In the genomic region with DNA sequence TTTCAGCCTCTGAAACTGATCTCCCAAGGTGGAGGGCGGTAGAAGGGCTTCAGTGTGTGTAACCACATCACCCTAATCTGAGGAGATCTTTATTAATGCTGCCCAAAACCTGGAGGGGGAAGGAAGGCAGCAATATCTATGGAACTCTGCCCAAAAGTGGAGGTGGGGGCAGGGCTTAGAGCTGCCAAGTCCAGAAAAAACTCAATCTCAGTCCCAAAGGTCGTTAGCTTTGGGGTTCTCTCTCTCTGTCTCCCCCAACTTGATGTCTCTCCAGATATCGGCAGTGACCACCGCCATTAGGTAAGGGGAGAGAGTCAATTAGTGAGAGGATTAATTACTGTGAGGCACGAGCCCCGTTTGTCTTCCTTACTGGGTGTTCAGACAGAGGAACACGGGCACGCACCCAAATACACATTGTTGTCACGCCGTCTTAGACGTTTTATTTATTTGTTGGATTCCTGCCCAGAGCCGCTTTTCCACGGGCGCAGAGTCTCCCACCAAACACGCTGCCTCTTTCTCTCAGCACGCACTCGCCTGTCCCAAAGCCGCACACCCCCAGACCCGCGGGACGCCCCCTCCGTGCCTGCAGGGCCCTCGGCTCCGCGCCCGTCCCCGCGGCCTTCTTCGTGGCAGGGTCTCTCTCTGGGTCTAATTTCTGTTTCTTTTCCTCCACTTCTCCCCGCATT, we compare ENCODE assay signal across 10 cellular contexts. TPM values are rescaled to one million over a fixed set of nuclear protein-coding genes. Genes with fewer than 3 reads are reported as not detected.
DNase-seq lines count a peak whose midpoint lies in the region; ATAC-seq and TF ChIP-seq lines count a peak whose summit lies in the region.
"Had no signal": no experiment of that assay in that cellular context is flagged by ENCODE, and none has a peak within 500 bp of the region (broad histone marks: within the 10 kb centered on the region; RNA-seq: fewer than 3 reads in every experiment).

No MANE protein-coding gene starts in this region.

- H3K27ac ChIP-seq in left ventricle myocardium inferior (replicated peaks) = no peak overlapping the region

- ATAC-seq in left cardiac atrium = no peak
- ATAC-seq in memory B cell (ENCODE audit: low read depth) = no peak

- intact Hi-C loops in left ventricle myocardium inferior (cut with micrococcal nuclease) = no loop called here
- intact Hi-C loops in left cardiac atrium (cut with DNase I) = no loop called here

- H3K36me3 Mint-ChIP-seq in activated naive CD4-positive, alpha-beta T cell treated with anti-CD3 and anti-CD28 coated beads, Interleukin-2, amount 50 U/mL, for 24 hours = no peaks in the 10 kb centered on the region
- no peaks in the 10 kb centered on the region for H3K36me3 Mint-ChIP-seq in memory B cell
- H3K36me3 Mint-ChIP-seq in type B pancreatic cell = no peaks in the 10 kb centered on the region

- H3K9me3 Mint-ChIP-seq in activated naive CD4-positive, alpha-beta T cell treated with anti-CD3 and anti-CD28 coated beads, Interleukin-2, amount 50 U/mL, for 24 hours = no peaks in the 10 kb centered on the region
- H3K9me3 Mint-ChIP-seq in memory B cell = no peaks in the 10 kb centered on the region
- no peaks in the 10 kb centered on the region for H3K9me3 Mint-ChIP-seq in type B pancreatic cell

- H3K4me3 ChIP-seq in left ventricle myocardium inferior = peak overlapping the region; percentile 43

- H3K9me3 ChIP-seq in left ventricle myocardium inferior (replicated peaks) = no peaks in the 10 kb centered on the region

- TF ChIP-seq CTCF in left ventricle myocardium inferior (IDR thresholded peaks at IDR 0.05; ENCODE audit: borderline replicate concordance) (no peak), type B pancreatic cell (conservative IDR thresholded peaks at IDR 0.05) (no peak)

- peak overlapping the region; percentile 68 for H3K27ac Mint-ChIP-seq in activated naive CD4-positive, alpha-beta T cell treated with anti-CD3 and anti-CD28 coated beads, Interleukin-2, amount 50 U/mL, for 24 hours
- peak overlapping the region; percentile 37 for H3K27ac Mint-ChIP-seq in memory B cell
- H3K27ac Mint-ChIP-seq in type B pancreatic cell = no peak overlapping the region

- H3K4me1 Mint-ChIP-seq in activated naive CD4-positive, alpha-beta T cell treated with anti-CD3 and anti-CD28 coated beads, Interleukin-2, amount 50 U/mL, for 24 hours = peaks cover 55% of the 10 kb centered on the region
- H3K4me1 Mint-ChIP-seq in memory B cell (peaks cover 35% of the 10 kb centered on the region), type B pancreatic cell (ENCODE audit: unreplicated experiment) (peaks cover 51% of the 10 kb centered on the region)

- peaks cover 69% of the 10 kb centered on the region for H3K27me3 Mint-ChIP-seq in activated naive CD4-positive, alpha-beta T cell treated with anti-CD3 and anti-CD28 coated beads, Interleukin-2, amount 50 U/mL, for 24 hours
- H3K27me3 Mint-ChIP-seq in memory B cell (peaks cover 32% of the 10 kb centered on the region), type B pancreatic cell (peaks cover 95% of the 10 kb centered on the region)

- no peak for DNase-seq in left ventricle myocardium inferior
- no peak for DNase-seq in left cardiac atrium
- peak in 1 of 2 donors; percentile 23 for DNase-seq in memory B cell (ENCODE audit: low spot score in 2 of 2)
- DNase-seq in type B pancreatic cell (ENCODE audit: extremely low spot score, unreplicated experiment) = no peak
- no peak for DNase-seq in dedifferentiated amniotic fluid mesenchymal stem cell (ENCODE audit: extremely low spot score)
- no peak for DNase-seq in midbrain (lab: John Stamatoyannopoulos, UW)
- no peak for DNase-seq in RKO (ENCODE audit: low spot score)
- DNase-seq: NCI-H2171; stimulated activated CD4-positive, alpha-beta T cell treated with anti-CD3 and anti-CD28 coated beads, Interleukin-1b, Interleukin-23, amount 100 ng/mL, for 48 hours had no signal

- H3K36me3 ChIP-seq in left ventricle myocardium inferior = no peaks in the 10 kb centered on the region

- H3K4me3 Mint-ChIP-seq in activated naive CD4-positive, alpha-beta T cell treated with anti-CD3 and anti-CD28 coated beads, Interleukin-2, amount 50 U/mL, for 24 hours = peak overlapping the region; percentile 81
- H3K4me3 Mint-ChIP-seq in memory B cell (peak overlapping the region; percentile 68), type B pancreatic cell (peak overlapping the region; percentile 66)

- peaks cover 59% of the 10 kb centered on the region for H3K4me1 ChIP-seq in left ventricle myocardium inferior

- peaks cover 100% of the 10 kb centered on the region for H3K27me3 ChIP-seq in left ventricle myocardium inferior (ENCODE audit: low read depth)

RNA-seq across cellular contexts. Expression of a gene that starts 5.4 kb away (rescaled TPM):
- total RNA-seq in left ventricle myocardium inferior (not detected), left cardiac atrium (not detected), type B pancreatic cell (ENCODE audit: low replicate concordance) (1.7 and 2.7 TPM in 2 replicates)

RNA-seq across cellular contexts. Expression of a gene that starts 16.9 kb away (rescaled TPM):
- total RNA-seq in left ventricle myocardium inferior (24.2 TPM), left cardiac atrium (10 to 100 TPM; 24.8 to 27.2 TPM), type B pancreatic cell (ENCODE audit: low replicate concordance) (47.8 and 48.0 TPM in 2 replicates)
